In genomic region chr12:97995085-97995484, GRCh38 we compare ENCODE assay signal across 25 cellular contexts.
"Had no signal": no experiment of that assay in that cellular context is flagged by ENCODE, and none has a peak within 500 bp of the region (broad histone marks: within the 10 kb centered on the region; RNA-seq: fewer than 3 reads in every experiment).

No MANE protein-coding gene starts in this region.

- H3K4me3 ChIP-seq: breast epithelium, cardiac muscle cell, colonic mucosa, esophagus squamous epithelium, gastroesophageal sphincter had no signal

- H3K9me3 ChIP-seq: colonic mucosa, esophagus squamous epithelium had no signal

- H3K36me3 ChIP-seq: breast epithelium, cardiac muscle cell, colonic mucosa, esophagus squamous epithelium, gastroesophageal sphincter had no signal

- H3K27me3 ChIP-seq: breast epithelium, cardiac muscle cell, colonic mucosa, esophagus squamous epithelium, gastroesophageal sphincter had no signal

- H3K27ac ChIP-seq: breast epithelium, cardiac muscle cell, colonic mucosa, epithelial cell of prostate, esophagus squamous epithelium, gastroesophageal sphincter had no signal

- ATAC-seq: activated T-cell treated with anti-CD3 and anti-CD28 coated beads, Interleukin-2, amount 50 U/mL, for 72 hours; gastroesophageal sphincter had no signal

- H3K4me1 ChIP-seq: breast epithelium, colonic mucosa, esophagus squamous epithelium, gastroesophageal sphincter had no signal

- DNase-seq: activated CD4-positive, alpha-beta memory T cell treated with anti-CD3 and anti-CD28 coated beads, Interleukin-2, amount 10 ng/mL, durations not matched to agents 7 days and 5 days; activated CD4-positive, alpha-beta T cell treated with anti-CD3 and anti-CD28 coated beads for 1 hour; activated CD4-positive, alpha-beta T cell treated with anti-CD3 and anti-CD28 coated beads for 4 hours; activated CD4-positive, alpha-beta T cell treated with anti-CD3 and anti-CD28 coated beads, Interleukin-2, amount 10 ng/mL, durations not matched to agents 7 days and 5 days; activated CD4-positive, alpha-beta T cell treated with anti-CD3 and anti-CD28 coated beads, Interleukin-2, amount 50 U/mL, for 4 hours; activated CD8-positive, alpha-beta memory T cell treated with anti-CD3 and anti-CD28 coated beads, Interleukin-2, amount 50 U/mL, for 48 hours; activated gamma-delta T cell; activated naive CD4-positive, alpha-beta T cell treated with anti-CD3 and anti-CD28 coated beads, Interleukin-2, amount 50 U/mL, for 16 hours; activated naive CD4-positive, alpha-beta T cell treated with Interleukin-2 at 50 U/mL for 16 hours; activated T-cell treated with anti-CD3 and anti-CD28 coated beads for 4 hours; activated T-cell treated with anti-CD3 and anti-CD28 coated beads, Interleukin-2, amount 50 U/mL, for 24 hours; activated T-cell treated with anti-CD3 and anti-CD28 coated beads, Interleukin-2, amount 50 U/mL, for 72 hours; amygdala; aorta; central memory CD4-positive, alpha-beta T cell; cerebellar nuclear complex; colonic mucosa; effector CD8-positive, alpha-beta T cell; esophagus squamous epithelium; foreskin melanocyte; T-helper 2 cell had no signal
